ENCODE assay signal across 8 cellular contexts in genomic region chr13:28531195-28531955, GRCh38. TPM values are rescaled to one million over a fixed set of nuclear protein-coding genes. Genes with fewer than 3 reads are reported as not detected.
A peak's percentile ranks its signal among the peaks of the same experiment; 100 is the strongest.
DNase-seq lines count a peak whose midpoint lies in the region; FAIRE-seq and TF ChIP-seq lines count a peak whose summit lies in the region.
"Had no signal": no experiment of that assay in that cellular context is flagged by ENCODE, and none has a peak within 500 bp of the region (broad histone marks: within the 10 kb centered on the region; RNA-seq: fewer than 3 reads in every experiment).

No MANE protein-coding gene starts in this region.

- peaks cover 9% of the 10 kb centered on the region for H3K27me3 ChIP-seq in astrocyte (ENCODE audit: insufficient read depth, low read length)
- H3K27me3 ChIP-seq in iPS-18a (ENCODE audit: control insufficient read depth, insufficient read depth, low read length), result peaks cover 35% of the 10 kb centered on the region
- H3K27me3 ChIP-seq in subcutaneous abdominal adipose tissue (ENCODE audit: control insufficient read depth in 5 of 5, insufficient read depth in 4 of 5, low read length in 5 of 5), result peaks cover 11 to 30% (median 22%) of the 10 kb centered on the region in 5 donors

- H3K4me1 Mint-ChIP-seq in astrocyte (ENCODE audit: low read depth, unreplicated experiment), result no peaks in the 10 kb centered on the region

- peaks cover 10% of the 10 kb centered on the region for H3K4me1 ChIP-seq in astrocyte (ENCODE audit: insufficient read depth, low read length)
- H3K4me1 ChIP-seq in iPS-18a (ENCODE audit: control insufficient read depth, low read depth, low read length), result peaks cover 18% of the 10 kb centered on the region
- peaks cover 2 to 31% (median 22%) of the 10 kb centered on the region in 5 donors for H3K4me1 ChIP-seq in subcutaneous abdominal adipose tissue (ENCODE audit: control insufficient read depth in 5 of 5, insufficient read depth in 5 of 5, low read length in 5 of 5)

- H3K9ac ChIP-seq in astrocyte (ENCODE audit: low read length) (peak overlapping the region; percentile 76), iPS-18a (ENCODE audit: low read length) (peak overlapping the region; percentile 0), subcutaneous abdominal adipose tissue (ENCODE audit: low read length in 5 of 5) (peak overlapping the region in 1 of 5 donors; percentile 17)

- H3K27me3 Mint-ChIP-seq in astrocyte (ENCODE audit: low read depth, unreplicated experiment), result peaks cover 26% of the 10 kb centered on the region

- FAIRE-seq in astrocyte (lab: Jason Lieb, UNC), result peak; percentile 71

- H4K20me1 ChIP-seq in astrocyte (ENCODE audit: insufficient read depth, low read length), result no peaks in the 10 kb centered on the region

- H3K9me3 Mint-ChIP-seq in astrocyte (ENCODE audit: unreplicated experiment), result peaks cover 3% of the 10 kb centered on the region
- H3K9me3 Mint-ChIP-seq: T-cell had no signal

- no peak overlapping the region for H3K4me3 Mint-ChIP-seq in astrocyte (ENCODE audit: unreplicated experiment)
- H3K4me3 Mint-ChIP-seq: T-cell had no signal

- no peak for TF ChIP-seq CTCF in astrocyte (IDR thresholded peaks at IDR 0.05; ENCODE audit: insufficient read depth, low read depth, low read length)

- peak overlapping the region; percentile 99 for H3K4me2 ChIP-seq in astrocyte (ENCODE audit: low read length)

- H3K36me3 ChIP-seq in astrocyte (ENCODE audit: insufficient read depth, low read length) (no peaks in the 10 kb centered on the region), iPS-18a (ENCODE audit: control insufficient read depth, low read depth, low read length) (no peaks in the 10 kb centered on the region), subcutaneous abdominal adipose tissue (ENCODE audit: control insufficient read depth in 5 of 5, insufficient read depth in 5 of 5, low read length in 5 of 5) (no peaks in the 10 kb centered on the region)

- no peak overlapping the region for H3K27ac Mint-ChIP-seq in astrocyte (ENCODE audit: unreplicated experiment)
- H3K27ac Mint-ChIP-seq: T-cell had no signal

- H3K27ac ChIP-seq in astrocyte (ENCODE audit: low read depth, low read length), result no peak overlapping the region
- no peak overlapping the region for H3K27ac ChIP-seq in iPS-18a (ENCODE audit: low read length)
- peak overlapping the region; percentile 61 for H3K27ac ChIP-seq in subcutaneous abdominal adipose tissue (ENCODE audit: low read depth, low read length)

- no peaks in the 10 kb centered on the region for H3K9me3 ChIP-seq in astrocyte (ENCODE audit: insufficient read depth, low read depth, low read length)
- no peaks in the 10 kb centered on the region for H3K9me3 ChIP-seq in iPS-18a (ENCODE audit: control insufficient read depth, low read depth, low read length)
- H3K9me3 ChIP-seq in subcutaneous abdominal adipose tissue (ENCODE audit: control insufficient read depth in 5 of 5, low read length in 5 of 5), result no peaks in the 10 kb centered on the region

- DNase-seq in HCEC 1CT (peak; percentile 28), astrocyte (ENCODE audit: low read depth) (no peak), HUDEP-2 (lab: John Stamatoyannopoulos, UW; ENCODE audit: unreplicated experiment in 76 of 76) (no peak), mucosa of gallbladder (ENCODE audit: low spot score) (no peak), cortex of kidney (lab: John Stamatoyannopoulos, UW) (no peak)
- DNase-seq: T-cell had no signal

- no peaks in the 10 kb centered on the region for H3K36me3 Mint-ChIP-seq in astrocyte (ENCODE audit: low read depth, unreplicated experiment)
- H3K36me3 Mint-ChIP-seq: T-cell had no signal

- H2AFZ ChIP-seq in astrocyte (ENCODE audit: low read depth, low read length), result peak overlapping the region; percentile 87

- H3K79me2 ChIP-seq in astrocyte (ENCODE audit: insufficient read depth, low read length), result no peaks in the 10 kb centered on the region

- H3K4me3 ChIP-seq in astrocyte (ENCODE audit: insufficient read depth, low read depth, low read length) (peak overlapping the region; percentile 55), iPS-18a (ENCODE audit: low read length) (peak overlapping the region; percentile 55), subcutaneous abdominal adipose tissue (ENCODE audit: low read depth in 1 of 5, low read length in 5 of 5) (peak overlapping the region; percentile 10 to 72 (median 65))

RNA-seq across cellular contexts. Expression of gene FLT1, which starts 36.4 kb away (rescaled TPM):
- total RNA-seq in astrocyte (7.3 and 10.0 TPM in 2 replicates), mucosa of gallbladder (23.6 TPM)
